ENCODE assay signal across 7 cellular contexts in the genomic region with DNA sequence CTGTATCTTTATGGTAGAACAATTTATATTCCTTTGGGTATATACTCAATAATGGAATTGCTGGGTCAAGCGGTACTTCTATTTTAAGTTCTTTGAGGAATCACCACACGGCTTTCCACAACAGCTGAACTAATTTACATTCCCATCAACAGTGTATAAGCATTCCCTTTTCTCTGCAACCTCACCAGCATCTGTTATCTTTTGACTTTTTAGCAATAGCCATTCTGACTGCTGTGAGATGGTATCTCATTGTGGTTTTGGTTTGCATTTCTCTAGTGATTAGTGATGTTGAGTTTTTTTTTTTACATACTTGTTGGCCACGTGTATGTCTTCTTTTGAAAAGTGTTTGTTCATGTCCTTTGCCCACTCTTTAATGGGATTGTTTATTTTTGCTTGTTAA.
DNase-seq lines count a peak whose midpoint lies in the region; FAIRE-seq and TF ChIP-seq lines count a peak whose summit lies in the region.
"Not testable (repeated sequence)": the region's sequence is repeated elsewhere in the genome, so short reads cannot be mapped to it uniquely, and the experiment has no call there.

No MANE protein-coding gene starts in this region.

- not testable (repeated sequence) for H3K9me2 ChIP-seq in GM23248 (ENCODE audit: insufficient read depth)

- H3K4me3 Mint-ChIP-seq in astrocyte (ENCODE audit: unreplicated experiment), result not testable (repeated sequence)

- H3K4me1 ChIP-seq in GM23248 (ENCODE audit: insufficient read depth) (peaks cover 26% of the 10 kb centered on the region; the same call in 1 of the 2 replicates), astrocyte (ENCODE audit: insufficient read depth, low read length) (peaks cover 12% of the 10 kb centered on the region)

- not testable (repeated sequence) for H3K27me3 ChIP-seq in GM23248 (replicated peaks; ENCODE audit: insufficient read depth); astrocyte (ENCODE audit: insufficient read depth, low read length)

- not testable (repeated sequence) for H3K4me2 ChIP-seq in GM23248 (ENCODE audit: unreplicated experiment); astrocyte (ENCODE audit: low read length)

- H3K4me1 Mint-ChIP-seq in astrocyte (ENCODE audit: low read depth, unreplicated experiment), result peaks cover 46% of the 10 kb centered on the region

- H3K4me3 ChIP-seq in AG10803 (ENCODE audit: low read length); GM23248; astrocyte (ENCODE audit: insufficient read depth, low read depth, low read length); cardiac fibroblast (replicated peaks in 1 of 2; ENCODE audit: low read depth in 2 of 2, low read length in 2 of 2); fibroblast of pulmonary artery (replicated peaks; ENCODE audit: low read depth, low read length): not testable (repeated sequence)

- H3K27ac ChIP-seq in GM23248 (0 out of 2 replicates have a peak overlapping the region, but pooled peaks have one; percentile 29), astrocyte (ENCODE audit: low read depth, low read length) (peak overlapping the region; percentile 22)

- DNase-seq in AG10803 (ENCODE audit: low read depth) (peak; percentile 64), GM23248 (peak; percentile 42), NCI-H226 (peak; percentile 61), astrocyte (ENCODE audit: low read depth) (peak; percentile 90), cardiac fibroblast (ENCODE audit: low read depth in 2 of 2) (peak; percentile 35 to 47), fibroblast of pulmonary artery (ENCODE audit: low read depth) (peak; percentile 35), myocyte (ENCODE audit: low read depth) (peak; percentile 11)

- not testable (repeated sequence) for H3K9me3 ChIP-seq in GM23248 (ENCODE audit: low read depth); astrocyte (ENCODE audit: insufficient read depth, low read depth, low read length)

- in situ Hi-C loops in GM23248 (cut with MboI), result not testable (repeated sequence)

- H3K79me2 ChIP-seq in GM23248 (ENCODE audit: insufficient read depth); astrocyte (ENCODE audit: insufficient read depth, low read length): not testable (repeated sequence)

- H3K36me3 ChIP-seq in GM23248 (ENCODE audit: low read depth); astrocyte (ENCODE audit: insufficient read depth, low read length): not testable (repeated sequence)

- H3F3A ChIP-seq in GM23248 (ENCODE audit: insufficient read depth), result peaks cover 23% of the 10 kb centered on the region

- not testable (repeated sequence) for H4K20me1 ChIP-seq in GM23248 (ENCODE audit: insufficient read depth); astrocyte (ENCODE audit: insufficient read depth, low read length)

- not testable (repeated sequence) for H3K36me3 Mint-ChIP-seq in astrocyte (ENCODE audit: low read depth, unreplicated experiment)

- WGBS in GM23248 (ENCODE audit: low coverage in 1 of 2, low lambda C conversion rate in 2 of 2, missing lambda C conversion rate in 2 of 2), 2 experiments, result 27% methylated on average over 3 of the region's 3 CpGs

- H2AFZ ChIP-seq in GM23248; astrocyte (ENCODE audit: low read depth, low read length): not testable (repeated sequence)

- H3K9me3 Mint-ChIP-seq in astrocyte (ENCODE audit: unreplicated experiment), result not testable (repeated sequence)

- H3K9ac ChIP-seq in GM23248; astrocyte (ENCODE audit: low read length): not testable (repeated sequence)

- not testable (repeated sequence) for H3K27me3 Mint-ChIP-seq in astrocyte (ENCODE audit: low read depth, unreplicated experiment)

- peak overlapping the region; percentile 91 for H3K27ac Mint-ChIP-seq in astrocyte (ENCODE audit: unreplicated experiment)

- not testable (repeated sequence) for TF ChIP-seq CTCF in AG10803 (conservative IDR thresholded peaks at IDR 0.05; ENCODE audit: low read length); astrocyte (IDR thresholded peaks at IDR 0.05; ENCODE audit: insufficient read depth, low read depth, low read length); cardiac fibroblast (IDR thresholded peaks at IDR 0.05; ENCODE audit: low read depth, low read length); fibroblast of pulmonary artery (IDR thresholded peaks at IDR 0.05; ENCODE audit: low read length, missing control alignments)

- not testable (repeated sequence) for FAIRE-seq in astrocyte (lab: Jason Lieb, UNC)

Comparison
In these comparisons a context has a peak if more than half of its experiments do, and no peak if none do; other contexts are left out.
1. DNase-seq: peak in every context shown above with its lines; median percentile 90 in astrocyte; 64 in AG10803; 61 in NCI-H226; 42 in GM23248; 41 in cardiac fibroblast; 35 in fibroblast of pulmonary artery; 11 in myocyte.